Comparison of ENCODE assay signal across 8 cellular contexts in genomic region chr10:3781458-3782098, GRCh38. TPM values are rescaled to one million over a fixed set of nuclear protein-coding genes. Genes with fewer than 3 reads are reported as not detected.
DNase-seq lines count a peak whose midpoint lies in the region; ATAC-seq, FAIRE-seq and TF ChIP-seq lines count a peak whose summit lies in the region.

No MANE protein-coding gene starts in this region.

- H3K4me3 ChIP-seq in A673 (ENCODE audit: low read depth, low read length, poor library complexity, severe bottlenecking), result peak overlapping the region; percentile 97
- H3K4me3 ChIP-seq in endothelial cell of umbilical vein (replicated peaks in 1 of 3; ENCODE audit: insufficient read depth in 1 of 3, low read depth in 1 of 3, low read length in 3 of 3), result peak overlapping the region; percentile 89 to 95 (median 92)

- peak overlapping the region; percentile 91 for H3K4me3 Mint-ChIP-seq in activated CD4-positive, alpha-beta T cell treated with anti-CD3 and anti-CD28 coated beads, Interleukin-2, amount 10 ng/mL, durations not matched to agents 24 days and 14 days
- peak overlapping the region; percentile 99 for H3K4me3 Mint-ChIP-seq in natural killer cell

- peak overlapping the region; percentile 99 for H3K27ac Mint-ChIP-seq in activated CD4-positive, alpha-beta T cell treated with anti-CD3 and anti-CD28 coated beads, Interleukin-2, amount 10 ng/mL, durations not matched to agents 24 days and 14 days
- H3K27ac Mint-ChIP-seq in natural killer cell, result peak overlapping the region; percentile 100

- peaks cover 60% of the 10 kb centered on the region for H3K4me1 Mint-ChIP-seq in activated CD4-positive, alpha-beta T cell treated with anti-CD3 and anti-CD28 coated beads, Interleukin-2, amount 10 ng/mL, durations not matched to agents 24 days and 14 days
- peaks cover 84 to 92% of the 10 kb centered on the region in 2 donors for H3K4me1 Mint-ChIP-seq in natural killer cell

- peaks cover 60% of the 10 kb centered on the region for H3K36me3 ChIP-seq in A673 (ENCODE audit: insufficient read depth, low read length, poor library complexity, severe bottlenecking)
- peaks cover 28 to 49% of the 10 kb centered on the region in 2 experiments for H3K36me3 ChIP-seq in endothelial cell of umbilical vein (ENCODE audit: control insufficient read depth in 2 of 2, extremely low read depth in 1 of 2, insufficient read depth in 2 of 2, low read length in 2 of 2)

- H3K27ac ChIP-seq in A673 (ENCODE audit: low read depth, low read length, poor library complexity, severe bottlenecking), result peak overlapping the region; percentile 33
- peak overlapping the region; percentile 95 for H3K27ac ChIP-seq in endothelial cell of umbilical vein (ENCODE audit: insufficient read depth, low read depth, low read length)

- dilution Hi-C loops in endothelial cell of umbilical vein (cut with MboI; ENCODE audit: extremely low pct_ligation_motif_present, low sequenced_read_pairs), result no loop called here

- no peaks in the 10 kb centered on the region for H3K9me1 ChIP-seq in endothelial cell of umbilical vein (replicated peaks; ENCODE audit: control insufficient read depth, extremely low read depth, insufficient read depth, low read length)

- H2AFZ ChIP-seq in endothelial cell of umbilical vein (ENCODE audit: low read depth, low read length), result no peak overlapping the region

- H3K27me3 ChIP-seq in A673 (replicated peaks; ENCODE audit: insufficient read depth, low read depth, low read length, poor library complexity), result no peaks in the 10 kb centered on the region
- no peaks in the 10 kb centered on the region for H3K27me3 ChIP-seq in endothelial cell of umbilical vein (ENCODE audit: control insufficient read depth in 2 of 2, insufficient read depth in 2 of 2, low read length in 2 of 2)

- H3K36me3 Mint-ChIP-seq in activated CD4-positive, alpha-beta T cell treated with anti-CD3 and anti-CD28 coated beads, Interleukin-2, amount 10 ng/mL, durations not matched to agents 24 days and 14 days (ENCODE audit: low read depth), result peaks cover 78% of the 10 kb centered on the region
- peaks cover 59% of the 10 kb centered on the region for H3K36me3 Mint-ChIP-seq in natural killer cell

- POLR2A ChIA-PET in A673 (lab: Charles Lee; ENCODE audit: low non-redundant PET), result no interaction called here
- POLR2A ChIA-PET in endothelial cell of umbilical vein (lab: Charles Lee), result interaction anchor here (1.0 to 2.8 kb wide), 2 partner anchors 107 to 923 kb away, joined by 3 to 8 read pairs; no protein-coding TSS in a partner anchor

- TF ChIP-seq POLR2A in endothelial cell of umbilical vein (IDR thresholded peaks at IDR 0.05; ENCODE audit: low read depth, low read length), result peak; percentile 57

- no peak for FAIRE-seq in endothelial cell of umbilical vein (lab: Jason Lieb, UNC)

- H3K27me3 Mint-ChIP-seq in activated CD4-positive, alpha-beta T cell treated with anti-CD3 and anti-CD28 coated beads, Interleukin-2, amount 10 ng/mL, durations not matched to agents 24 days and 14 days, result no peaks in the 10 kb centered on the region
- H3K27me3 Mint-ChIP-seq in natural killer cell (ENCODE audit: low read depth in 2 of 2), result peaks cover 0 to 8% of the 10 kb centered on the region in 2 donors

- H3K9me3 ChIP-seq in A673 (ENCODE audit: low read depth, low read length, poor library complexity, severe bottlenecking), result no peaks in the 10 kb centered on the region
- H3K9me3 ChIP-seq in endothelial cell of umbilical vein (replicated peaks; ENCODE audit: control insufficient read depth, insufficient read depth, low read length), result no peaks in the 10 kb centered on the region

- no TSS peak for BruUV-seq in A673 (replicated peaks; lab: Mats Ljungman, UMichigan)
- BruUV-seq in endothelial cell of umbilical vein (replicated peaks; lab: Mats Ljungman, UMichigan), result no TSS peak

- peaks cover 77% of the 10 kb centered on the region for H3K79me2 ChIP-seq in endothelial cell of umbilical vein (ENCODE audit: control insufficient read depth, insufficient read depth, low read length)

- intact Hi-C loops in A673 (cut with micrococcal nuclease; ENCODE audit: unreplicated experiment), result loop anchor here (5.0 to 10.0 kb wide), 4 partner anchors 109 to 991 kb away; no protein-coding TSS in a partner anchor
- intact Hi-C loops in activated CD4-positive, alpha-beta T cell treated with anti-CD3 and anti-CD28 coated beads, Interleukin-2, amount 10 ng/mL, durations not matched to agents 24 days and 14 days (cut with micrococcal nuclease), result loop anchor here (1.0 to 5.0 kb wide), 9 partner anchors 47 to 871 kb away; no protein-coding TSS in a partner anchor
- intact Hi-C loops in endothelial cell of umbilical vein (cut with micrococcal nuclease), result loop anchor here (1.0 to 2.0 kb wide), 4 partner anchors 107 to 875 kb away; no protein-coding TSS in a partner anchor
- intact Hi-C loops in natural killer cell (cut with micrococcal nuclease), result loop anchor here (1.0 kb wide), 2 partner anchors 24 to 165 kb away; no protein-coding TSS in a partner anchor

- CTCF ChIA-PET in A673 (lab: Charles Lee) (no interaction called here), endothelial cell of umbilical vein (lab: Charles Lee) (interaction anchor here (0.7 to 2.7 kb wide), 11 partner anchors 42 to 875 kb away, joined by 3 to 24 read pairs (median 3); no protein-coding TSS in a partner anchor)

- peak overlapping the region; percentile 95 for H3K4me2 ChIP-seq in endothelial cell of umbilical vein (ENCODE audit: insufficient read depth, low read length)

- peak overlapping the region; percentile 100 for H3K9ac ChIP-seq in endothelial cell of umbilical vein (replicated peaks; ENCODE audit: extremely low read depth, insufficient read depth, low read length)

- no peaks in the 10 kb centered on the region for H3K9me3 Mint-ChIP-seq in activated CD4-positive, alpha-beta T cell treated with anti-CD3 and anti-CD28 coated beads, Interleukin-2, amount 10 ng/mL, durations not matched to agents 24 days and 14 days
- no peaks in the 10 kb centered on the region for H3K9me3 Mint-ChIP-seq in natural killer cell

- DNase-seq in A673 (ENCODE audit: low spot score) (no peak), HCEC 1CT (peak; percentile 72), endothelial cell of umbilical vein (ENCODE audit: low read depth, low spot score) (peak; percentile 49), natural killer cell (peak; percentile 63), NCI-H1092 (lab: John Stamatoyannopoulos, UW) (no peak)
- DNase-seq in activated CD4-positive, alpha-beta T cell treated with anti-CD3 and anti-CD28 coated beads, Interleukin-2, amount 10 ng/mL, durations not matched to agents 24 days and 14 days, result peak; percentile 84

- ATAC-seq in natural killer cell (no peak), GM21526 (IDR thresholded peaks at IDR 0.05; ENCODE audit: low FRiP score, unreplicated experiment) (no peak), HG02840 (IDR thresholded peaks at IDR 0.05; ENCODE audit: low FRiP score, unreplicated experiment) (no peak)

- TF ChIP-seq CTCF in A673 (conservative IDR thresholded peaks at IDR 0.05; ENCODE audit: low read depth, low read length) (peak; percentile 46), endothelial cell of umbilical vein (IDR thresholded peaks at IDR 0.05; ENCODE audit: extremely low read depth in 1 of 2, insufficient read depth in 1 of 2, low read depth in 1 of 2, low read length in 2 of 2) (peak; percentile 64 to 76), natural killer cell (IDR thresholded peaks at IDR 0.05) (peak; percentile 45)

- no peaks in the 10 kb centered on the region for H4K20me1 ChIP-seq in endothelial cell of umbilical vein (replicated peaks; ENCODE audit: control insufficient read depth, extremely low read depth, insufficient read depth, low read length)

- peaks cover 58% of the 10 kb centered on the region for H3K4me1 ChIP-seq in A673 (ENCODE audit: insufficient read depth, low read length, poor library complexity, severe bottlenecking)
- H3K4me1 ChIP-seq in endothelial cell of umbilical vein (ENCODE audit: control insufficient read depth, extremely low read depth, insufficient read depth, low read length), result peaks cover 56% of the 10 kb centered on the region

TF ChIP-seq in endothelial cell of umbilical vein, 7 proteins besides CTCF, POLR2A, EP300 and RAD21:
- TF ChIP-seq FOS (IDR thresholded peaks at IDR 0.05; ENCODE audit: borderline replicate concordance, insufficient read depth, low read length) (peak; percentile 8), POLR2AphosphoS5 (IDR thresholded peaks at IDR 0.05; ENCODE audit: insufficient read depth, low read depth, low read length) (peak; percentile 63), EZH2 (IDR thresholded peaks at IDR 0.05; ENCODE audit: borderline replicate concordance, low read depth, low read length, severe bottlenecking) (no peak), JUN (IDR thresholded peaks at IDR 0.05; ENCODE audit: borderline replicate concordance, insufficient read depth, insufficient read length, low read depth) (no peak), GATA2 (IDR thresholded peaks at IDR 0.05; ENCODE audit: insufficient read depth, insufficient read length, low read depth, low read length) (no peak)
- TF ChIP-seq, protein P1, sequence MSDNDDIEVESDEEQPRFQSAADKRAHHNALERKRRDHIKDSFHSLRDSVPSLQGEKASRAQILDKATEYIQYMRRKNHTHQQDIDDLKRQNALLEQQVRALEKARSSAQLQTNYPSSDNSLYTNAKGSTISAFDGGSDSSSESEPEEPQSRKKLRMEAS (IDR thresholded peaks at IDR 0.05; ENCODE audit: insufficient read depth, insufficient read length), result no peak

RNA-seq across cellular contexts. Expression of gene KLF6, which starts 3.4 kb away (rescaled TPM):
- total RNA-seq in A673 (2021) (57.3 and 70.1 TPM in 2 replicates), endothelial cell of umbilical vein (307 and 330 TPM in 2 replicates), natural killer cell (1,000 to 10,000 TPM; 1,044 to 1,768 (median 1,056) TPM)
- total RNA-seq in activated CD4-positive, alpha-beta T cell treated with anti-CD3 and anti-CD28 coated beads, Interleukin-2, amount 10 ng/mL, durations not matched to agents 24 days and 14 days, result 116 and 127 TPM in 2 replicates
- 144 and 183 TPM in 2 replicates for polyA plus RNA-seq in endothelial cell of umbilical vein
- polyA plus RNA-seq in endothelial cell of umbilical vein (2011; cell fraction: cytosol; rRNA removed), result 117 and 146 TPM in 2 replicates
- 913 and 1,014 TPM in 2 replicates for polyA plus RNA-seq in endothelial cell of umbilical vein (2011; cell fraction: nucleus; rRNA removed)
- polyA plus RNA-seq in endothelial cell of umbilical vein (2012), result 258 and 323 TPM in 2 replicates
- polyA minus RNA-seq in endothelial cell of umbilical vein, result 717 and 821 TPM in 2 replicates
- 6.0 TPM for polyA minus RNA-seq in endothelial cell of umbilical vein (2011; cell fraction: cytosol; rRNA and poly(A)+ RNA removed)
- polyA minus RNA-seq in endothelial cell of umbilical vein (2011; cell fraction: nucleus; rRNA and poly(A)+ RNA removed), result 1,291 and 1,303 TPM in 2 replicates

Comparison
In these comparisons a context has a peak if more than half of its experiments do, and no peak if none do; other contexts are left out.
1. DNase-seq: peak in HCEC 1CT (single experiment), activated CD4-positive, alpha-beta T cell treated with anti-CD3 and anti-CD28 coated beads, Interleukin-2, amount 10 ng/mL, durations not matched to agents 24 days and 14 days (single experiment), endothelial cell of umbilical vein (single experiment) and natural killer cell (single experiment); none in A673 (single experiment) and NCI-H1092 (single experiment).
2. Peak in every context shown above with its lines, with median percentiles within 50 percentile points of each other: CTCF ChIP-seq.